8 cellular contexts compared by ENCODE assay signal in genomic region chr2:147845608-147846002, GRCh38. TPM values are rescaled to one million over a fixed set of nuclear protein-coding genes. Genes with fewer than 3 reads are reported as not detected.
DNase-seq lines count a peak whose midpoint lies in the region; ATAC-seq and TF ChIP-seq lines count a peak whose summit lies in the region.

No MANE protein-coding gene starts in this region.

- ATAC-seq in SK-N-SH treated with all-trans-retinoic acid at 6 μM for 48 hours (peak; percentile 38), HG02642 (IDR thresholded peaks at IDR 0.05; ENCODE audit: poor library complexity, unreplicated experiment) (no peak)

- peak overlapping the region; percentile 92 for H3K4me3 ChIP-seq in fibroblast of the aortic adventitia (ENCODE audit: low read depth, low read length)

- no peak for TF ChIP-seq CTCF in fibroblast of the aortic adventitia (IDR thresholded peaks at IDR 0.05; ENCODE audit: insufficient read depth, low read length)

- DNase-seq in NCI-H510A treated with DMSO at 0.1 percent for 48 hours (lab: John Stamatoyannopoulos, UW) (peak; percentile 12), NCI-H510A (lab: John Stamatoyannopoulos, UW) (no peak), fibroblast of the aortic adventitia (ENCODE audit: low read depth) (peak; percentile 26), retina (peak; percentile 52), germinal center (ENCODE audit: low spot score) (no peak)
- DNase-seq in activated CD8-positive, alpha-beta memory T cell treated with anti-CD3 and anti-CD28 coated beads, Interleukin-2, amount 50 U/mL, for 4 hours, result no peak

TF ChIP-seq in SK-N-SH treated with all-trans-retinoic acid at 6 μM for 48 hours, 23 proteins besides CTCF, POLR2A, EP300 and RAD21:
- no peak for TF ChIP-seq SNAI2 (CRISPR knock-in tag; IDR thresholded peaks at IDR 0.05)
- TF ChIP-seq ESRRG (CRISPR knock-in tag; IDR thresholded peaks at IDR 0.05), result no peak

RNA-seq across cellular contexts. Expression of gene ACVR2A, which starts 0.8 kb away (rescaled TPM):
- 42.9 and 54.0 TPM in 2 replicates for total RNA-seq in fibroblast of the aortic adventitia (ENCODE audit: low replicate concordance)

Comparison
In these comparisons a context has a peak if more than half of its experiments do, and no peak if none do; other contexts are left out.
1. DNase-seq: peak in NCI-H510A treated with DMSO at 0.1 percent for 48 hours (single experiment), fibroblast of the aortic adventitia (single experiment) and retina (single experiment); none in NCI-H510A (single experiment), germinal center (single experiment) and activated CD8-positive, alpha-beta memory T cell treated with anti-CD3 and anti-CD28 coated beads, Interleukin-2, amount 50 U/mL, for 4 hours (single experiment).